In genomic region chr4:122826596-122827257, GRCh38 we compare ENCODE assay signal across 8 cellular contexts. TPM values are rescaled to one million over a fixed set of nuclear protein-coding genes. Genes with fewer than 3 reads are reported as not detected.
A peak's percentile ranks its signal among the peaks of the same experiment; 100 is the strongest.
DNase-seq lines count a peak whose midpoint lies in the region; ATAC-seq and TF ChIP-seq lines count a peak whose summit lies in the region.

FGF2 (plus strand) TSS chr4:122826831; CDS start chr4:122827175, 344 bp downstream.

- no peaks in the 10 kb centered on the region for H3K36me3 Mint-ChIP-seq in activated CD8-positive, alpha-beta T cell treated with anti-CD3 and anti-CD28 coated beads for 36 hours (ENCODE audit: low read depth)

- no peaks in the 10 kb centered on the region for H3K9me3 ChIP-seq in mononuclear cell (ENCODE audit: low read depth, low read length)
- no peaks in the 10 kb centered on the region for H3K9me3 ChIP-seq in thyroid gland

- ATAC-seq in HG03571 (IDR thresholded peaks at IDR 0.05; ENCODE audit: unreplicated experiment), result peak; percentile 7
- peak; percentile 25 for ATAC-seq in activated CD8-positive, alpha-beta T cell treated with anti-CD3 and anti-CD28 coated beads for 36 hours

- H3K4me1 Mint-ChIP-seq in activated CD8-positive, alpha-beta T cell treated with anti-CD3 and anti-CD28 coated beads for 36 hours (ENCODE audit: low read depth), result peaks cover 9% of the 10 kb centered on the region

- WGBS in thyroid gland, 2 donors, result 0 to 1% methylated on average over 4 to 20 of the region's 93 CpGs

- TF ChIP-seq POLR2A in erythroblast (IDR thresholded peaks at IDR 0.05; ENCODE audit: low read length) (no peak), thyroid gland (IDR thresholded peaks at IDR 0.05) (no peak)

- H3K27me3 Mint-ChIP-seq in activated CD8-positive, alpha-beta T cell treated with anti-CD3 and anti-CD28 coated beads for 36 hours, result peaks cover 60% of the 10 kb centered on the region

- H3K27me3 ChIP-seq in mononuclear cell (ENCODE audit: insufficient read depth, low read length) (peaks cover 83% of the 10 kb centered on the region), thyroid gland (no peaks in the 10 kb centered on the region)

- H3K4me3 ChIP-seq in mononuclear cell (ENCODE audit: low read length) (peak within 1 kb of the TSS; percentile 26), thyroid gland (replicated peaks in 1 of 3) (peak within 1 kb of the TSS; percentile 29 to 57 (median 44))

- H3K4me1 ChIP-seq in mononuclear cell (ENCODE audit: insufficient read depth, low read length) (peaks cover 14% of the 10 kb centered on the region), thyroid gland (peaks cover 0 to 5% of the 10 kb centered on the region in 2 donors)

- CTCF ChIA-PET in activated CD8-positive, alpha-beta T cell treated with anti-CD3 and anti-CD28 coated beads for 36 hours (lab: Charles Lee), result no interaction called here

- intact Hi-C loops in activated CD8-positive, alpha-beta T cell treated with anti-CD3 and anti-CD28 coated beads for 36 hours (cut with micrococcal nuclease), result no loop called here
- intact Hi-C loops in thyroid gland (cut with DNase I), result no loop called here

- no peaks in the 10 kb centered on the region for H3K9me3 Mint-ChIP-seq in activated CD8-positive, alpha-beta T cell treated with anti-CD3 and anti-CD28 coated beads for 36 hours

- H3K27ac Mint-ChIP-seq in activated CD8-positive, alpha-beta T cell treated with anti-CD3 and anti-CD28 coated beads for 36 hours, result no peak within 1 kb of the TSS

- peak; percentile 83 for DNase-seq in EH (ENCODE audit: low read depth)
- DNase-seq in GM20000 (ENCODE audit: low spot score), result peak; percentile 73
- peak; percentile 26 for DNase-seq in activated CD8-positive, alpha-beta T cell treated with anti-CD3 and anti-CD28 coated beads for 36 hours
- peak; percentile 27 to 43 for DNase-seq in erythroblast (lab: John Stamatoyannopoulos, UW)
- peak; percentile 40 to 53 for DNase-seq in thyroid gland
- DNase-seq in DMS153 (lab: John Stamatoyannopoulos, UW), result no peak

- H3K4me3 Mint-ChIP-seq in activated CD8-positive, alpha-beta T cell treated with anti-CD3 and anti-CD28 coated beads for 36 hours, result peak within 1 kb of the TSS; percentile 75

- peak within 1 kb of the TSS; percentile 32 to 68 (median 62) for H3K27ac ChIP-seq in thyroid gland

- no peaks in the 10 kb centered on the region for H3K36me3 ChIP-seq in thyroid gland

- POLR2A ChIA-PET in activated CD8-positive, alpha-beta T cell treated with anti-CD3 and anti-CD28 coated beads for 36 hours (lab: Charles Lee), result no interaction called here

- TF ChIP-seq CTCF in GM20000 (IDR thresholded peaks at IDR 0.05; ENCODE audit: extremely low read depth, missing control alignments) (no peak), thyroid gland (IDR thresholded peaks at IDR 0.05) (no peak)
- TF ChIP-seq CTCF in activated CD8-positive, alpha-beta T cell treated with anti-CD3 and anti-CD28 coated beads for 36 hours (IDR thresholded peaks at IDR 0.05), result no peak

RNA-seq across cellular contexts. Expression of gene FGF2, which starts in this region (rescaled TPM):
- under 1 TPM in 1 of 2 experiments, not detected in 1; 0.13 TPM for total RNA-seq in activated CD8-positive, alpha-beta T cell treated with anti-CD3 and anti-CD28 coated beads for 36 hours
- total RNA-seq in mononuclear cell (0.31 TPM), thyroid gland (1 to 10 TPM; 3.0 to 8.9 (median 3.5) TPM)

Comparison
In these comparisons a context has a peak if more than half of its experiments do, and no peak if none do; other contexts are left out.
1. Peak in DNase-seq and ATAC-seq in activated CD8-positive, alpha-beta T cell treated with anti-CD3 and anti-CD28 coated beads for 36 hours; RNA of the gene not detected or under 1 TPM.